ENCODE assay signal across 32 cellular contexts in the genomic region with DNA sequence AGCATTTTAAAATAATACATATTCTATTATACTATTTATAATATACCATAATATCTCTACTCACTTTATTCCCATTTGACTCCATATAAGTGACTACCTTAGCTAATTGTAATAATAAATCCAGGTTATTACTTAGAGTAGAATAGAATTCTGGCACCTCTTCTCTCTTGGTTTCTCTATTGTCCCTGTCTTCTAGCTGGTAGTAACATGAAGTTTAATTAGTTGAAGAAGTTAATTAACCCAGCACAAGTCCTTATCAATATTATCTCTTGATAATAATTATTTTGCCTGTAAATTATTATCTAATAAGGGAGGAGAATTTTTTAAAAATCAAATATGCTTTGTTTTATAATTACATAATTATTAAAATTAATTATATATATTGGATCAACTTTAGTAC.
"Had no signal": no experiment of that assay in that cellular context is flagged by ENCODE, and none has a peak within 500 bp of the region (broad histone marks: within the 10 kb centered on the region; RNA-seq: fewer than 3 reads in every experiment).

No MANE protein-coding gene starts in this region.

- ATAC-seq: activated CD8-positive, alpha-beta T cell treated with anti-CD3 and anti-CD28 coated beads for 36 hours; activated naive CD4-positive, alpha-beta T cell treated with anti-CD3 and anti-CD28 coated beads, Interleukin-2, amount 50 U/mL, for 72 hours; activated T-cell treated with anti-CD3 and anti-CD28 coated beads, Interleukin-2, amount 50 U/mL, for 4 hours; activated T-cell treated with anti-CD3 and anti-CD28 coated beads, Interleukin-2, amount 50 U/mL, for 72 hours; activated T-helper 17 cell treated with anti-CD3 and anti-CD28 coated beads, Interleukin-2, amount 50 U/mL, for 72 hours; body of pancreas had no signal

- FAIRE-seq: astrocyte had no signal

- DNase-seq: activated B cell treated with CpG ODN at 0.5 μM for 24 hours; activated CD4-positive, alpha-beta memory T cell treated with anti-CD3 and anti-CD28 coated beads for 36 hours; activated CD4-positive, alpha-beta T cell treated with anti-CD3 and anti-CD28 coated beads for 4 hours; activated CD4-positive, alpha-beta T cell treated with anti-CD3 and anti-CD28 coated beads, Interleukin-2, amount 10 ng/mL, durations not matched to agents 24 days and 14 days; activated CD4-positive, alpha-beta T cell treated with anti-CD3 and anti-CD28 coated beads, Interleukin-2, amount 50 U/mL, for 1 hour; activated CD4-positive, alpha-beta T cell treated with anti-CD3 and anti-CD28 coated beads, Interleukin-2, amount 50 U/mL, for 4 hours; activated CD4-positive, CD25-positive, alpha-beta regulatory T cell treated with anti-CD3 and anti-CD28 coated beads, Interleukin-2, amount 50 U/mL, for 72 hours; activated CD8-positive, alpha-beta memory T cell treated with anti-CD3 and anti-CD28 coated beads, Interleukin-2, amount 50 U/mL, for 4 hours; activated CD8-positive, alpha-beta T cell treated with anti-CD3 and anti-CD28 coated beads for 36 hours; activated effector memory CD4-positive, alpha-beta T cell treated with anti-CD3 and anti-CD28 coated beads, Interleukin-2, amount 50 U/mL, for 16 hours; activated gamma-delta T cell treated with Interleukin-2 at 50 U/mL for 16 hours; activated naive CD4-positive, alpha-beta T cell; activated naive CD4-positive, alpha-beta T cell treated with anti-CD3 and anti-CD28 coated beads for 36 hours; activated naive CD4-positive, alpha-beta T cell treated with anti-CD3 and anti-CD28 coated beads, Interleukin-2, amount 50 U/mL, for 16 hours; activated naive CD8-positive, alpha-beta T cell treated with anti-CD3 and anti-CD28 coated beads for 36 hours; activated T-cell treated with anti-CD3 and anti-CD28 coated beads for 4 hours; activated T-cell treated with anti-CD3 and anti-CD28 coated beads, Interleukin-2, amount 50 U/mL, for 1 hour; activated T-cell treated with anti-CD3 and anti-CD28 coated beads, Interleukin-2, amount 50 U/mL, for 4 hours; activated T-cell treated with anti-CD3 and anti-CD28 coated beads, Interleukin-2, amount 50 U/mL, for 72 hours; adrenal gland; amniotic stem cell; aorta; body of pancreas; brain microvascular endothelial cell; central memory CD4-positive, alpha-beta T cell; T-helper 1 cell; T-helper 2 cell; T-helper 9 cell; WERI-Rb-1 had no signal
